In genomic region chr7:25852249-25852994, GRCh38 we compare ENCODE assay signal across 8 cellular contexts.
DNase-seq lines count a peak whose midpoint lies in the region; ATAC-seq and TF ChIP-seq lines count a peak whose summit lies in the region.

No MANE protein-coding gene starts in this region.

- H3K36me3 ChIP-seq in ACC112 (ENCODE audit: insufficient read depth, low read length) (no peaks in the 10 kb centered on the region), HUES64 (ENCODE audit: insufficient read depth, low read length) (no peaks in the 10 kb centered on the region), colonic mucosa (no peaks in the 10 kb centered on the region), muscle layer of colon (ENCODE audit: insufficient read depth, low read length) (no peaks in the 10 kb centered on the region)

- H3K9ac ChIP-seq in HUES64 (ENCODE audit: low read depth, low read length) (peak overlapping the region; percentile 40), colonic mucosa (ENCODE audit: low read depth in 2 of 2, low read length in 2 of 2) (peak overlapping the region in 1 of 2 donors; percentile 26), muscle layer of colon (ENCODE audit: low read length) (peak overlapping the region; percentile 42)

- H3K4me3 ChIP-seq in ACC112 (ENCODE audit: low read depth, low read length): peak overlapping the region; percentile 63
- H3K4me3 ChIP-seq in HUES64 (ENCODE audit: low read length): peak overlapping the region; percentile 48
- peak overlapping the region; percentile 25 for H3K4me3 ChIP-seq in colonic mucosa
- peak overlapping the region; percentile 11 to 39 for H3K4me3 ChIP-seq in muscle layer of colon (ENCODE audit: low read depth in 1 of 2, low read length in 2 of 2)

- no peak for TF ChIP-seq CTCF in colonic mucosa (IDR thresholded peaks at IDR 0.05)

- DNase-seq in colonic mucosa (peak; percentile 75), NCI-H2029 treated with DMSO at 0.1 percent for 48 hours (lab: John Stamatoyannopoulos, UW) (no peak), Ammon's horn (ENCODE audit: low spot score) (no peak)

- WGBS in HUES64: 1% methylated on average over 78 of the region's 78 CpGs

- H3K27ac ChIP-seq in ACC112 (ENCODE audit: low read depth, low read length) (no peak overlapping the region), HUES64 (ENCODE audit: low read depth, low read length) (no peak overlapping the region), colonic mucosa (peak overlapping the region; percentile 44), muscle layer of colon (ENCODE audit: low read depth, low read length) (peak overlapping the region; percentile 92)

- H3K9me3 ChIP-seq in HUES64 (ENCODE audit: insufficient read depth, low read depth, low read length): no peaks in the 10 kb centered on the region
- H3K9me3 ChIP-seq in colonic mucosa: no peaks in the 10 kb centered on the region
- H3K9me3 ChIP-seq in muscle layer of colon (ENCODE audit: low read length): no peaks in the 10 kb centered on the region

- ATAC-seq in GM21619 (IDR thresholded peaks at IDR 0.05; ENCODE audit: unreplicated experiment): no peak
- ATAC-seq in HG03095 (IDR thresholded peaks at IDR 0.05; ENCODE audit: unreplicated experiment): no peak

- H3K4me1 ChIP-seq in ACC112 (ENCODE audit: control insufficient read depth, insufficient read depth, low read length, unreplicated experiment) (peaks cover 34% of the 10 kb centered on the region), HUES64 (ENCODE audit: insufficient read depth, low read length) (peaks cover 35% of the 10 kb centered on the region; the same call in 1 of the 2 replicates), colonic mucosa (peaks cover 6% of the 10 kb centered on the region), muscle layer of colon (ENCODE audit: insufficient read depth, low read length) (peaks cover 76% of the 10 kb centered on the region)

- peaks cover 12% of the 10 kb centered on the region for H3K27me3 ChIP-seq in ACC112 (ENCODE audit: insufficient read depth, low read length)
- H3K27me3 ChIP-seq in HUES64 (ENCODE audit: insufficient read depth, low read length): peaks cover 42% of the 10 kb centered on the region
- H3K27me3 ChIP-seq in colonic mucosa: peaks cover 8% of the 10 kb centered on the region
- H3K27me3 ChIP-seq in muscle layer of colon (ENCODE audit: control insufficient read depth in 1 of 2, insufficient read depth in 2 of 2, low read length in 2 of 2): peaks cover 4 to 5% of the 10 kb centered on the region in 2 donors

- intact Hi-C loops in colonic mucosa (cut with DNase I): loop anchor here (5.0 kb wide), 3 partner anchors 285 to 600 kb away; no protein-coding TSS in a partner anchor

- H3K79me2 ChIP-seq in ACC112 (ENCODE audit: control insufficient read depth, insufficient read depth, low read length, unreplicated experiment): no peaks in the 10 kb centered on the region

- H2AFZ ChIP-seq in ACC112 (ENCODE audit: low read length, unreplicated experiment): peak overlapping the region; percentile 52

Comparison
In these comparisons a context has a peak if more than half of its experiments do, and no peak if none do; other contexts are left out.
1. H3K27ac ChIP-seq: peak in colonic mucosa (single experiment) and muscle layer of colon (single experiment); none in ACC112 (single experiment) and HUES64 (single experiment).
2. Peak in every context shown above with its lines, with median percentiles within 50 percentile points of each other: H3K4me3 ChIP-seq.